Comparison of ENCODE assay signal across 22 cellular contexts in genomic region chr3:73332558-73332957, GRCh38.
"Had no signal": no experiment of that assay in that cellular context is flagged by ENCODE, and none has a peak within 500 bp of the region (broad histone marks: within the 10 kb centered on the region; RNA-seq: fewer than 3 reads in every experiment).

No MANE protein-coding gene starts in this region.

- H3K27me3 ChIP-seq: gastroesophageal sphincter, neutrophil, ovary, right atrium auricular region, tibial artery had no signal

- H3K4me3 ChIP-seq: gastroesophageal sphincter, ovary, psoas muscle, right atrium auricular region, tibial artery had no signal

- DNase-seq: activated CD4-positive, alpha-beta T cell treated with anti-CD3 and anti-CD28 coated beads for 4 hours; activated CD4-positive, alpha-beta T cell treated with anti-CD3 and anti-CD28 coated beads, Interleukin-2, amount 50 U/mL, for 48 hours; activated CD4-positive, CD25-positive, alpha-beta regulatory T cell; activated CD8-positive, alpha-beta memory T cell treated with anti-CD3 and anti-CD28 coated beads, Interleukin-2, amount 50 U/mL, for 48 hours; activated naive CD4-positive, alpha-beta T cell treated with anti-CD3 and anti-CD28 coated beads for 36 hours; activated naive CD8-positive, alpha-beta T cell treated with anti-CD3 and anti-CD28 coated beads, Interleukin-2, amount 10 ng/mL, durations not matched to agents 7 days and 5 days; activated T-cell treated with anti-CD3 and anti-CD28 coated beads, Interleukin-2, amount 50 U/mL, for 4 hours; amniotic stem cell; cerebellar nuclear complex; cortex of kidney; endodermal cell; head of caudate nucleus; hypothalamus; left ventricle myocardium superior; mammary epithelial cell; ovary; psoas muscle; stimulated activated CD4-positive, alpha-beta T cell treated with anti-CD3 and anti-CD28 coated beads, Interleukin-4, amount 100 ng/mL, for 4 hours; tibial artery had no signal

- H3K4me1 ChIP-seq: gastroesophageal sphincter, psoas muscle, right atrium auricular region, tibial artery had no signal

- ATAC-seq: activated T-cell treated with anti-CD3 and anti-CD28 coated beads, Interleukin-2, amount 50 U/mL, for 4 hours; gastroesophageal sphincter; left ventricle myocardium superior; psoas muscle had no signal

- H3K27ac ChIP-seq: gastroesophageal sphincter, neutrophil, ovary, psoas muscle, right atrium auricular region, tibial artery had no signal

- H3K36me3 ChIP-seq: gastroesophageal sphincter, neutrophil, ovary, right atrium auricular region, tibial artery had no signal

- H3K9me3 ChIP-seq: gastroesophageal sphincter, neutrophil, ovary, psoas muscle, right atrium auricular region, tibial artery had no signal
